8 cellular contexts compared by ENCODE assay signal in the genomic region with DNA sequence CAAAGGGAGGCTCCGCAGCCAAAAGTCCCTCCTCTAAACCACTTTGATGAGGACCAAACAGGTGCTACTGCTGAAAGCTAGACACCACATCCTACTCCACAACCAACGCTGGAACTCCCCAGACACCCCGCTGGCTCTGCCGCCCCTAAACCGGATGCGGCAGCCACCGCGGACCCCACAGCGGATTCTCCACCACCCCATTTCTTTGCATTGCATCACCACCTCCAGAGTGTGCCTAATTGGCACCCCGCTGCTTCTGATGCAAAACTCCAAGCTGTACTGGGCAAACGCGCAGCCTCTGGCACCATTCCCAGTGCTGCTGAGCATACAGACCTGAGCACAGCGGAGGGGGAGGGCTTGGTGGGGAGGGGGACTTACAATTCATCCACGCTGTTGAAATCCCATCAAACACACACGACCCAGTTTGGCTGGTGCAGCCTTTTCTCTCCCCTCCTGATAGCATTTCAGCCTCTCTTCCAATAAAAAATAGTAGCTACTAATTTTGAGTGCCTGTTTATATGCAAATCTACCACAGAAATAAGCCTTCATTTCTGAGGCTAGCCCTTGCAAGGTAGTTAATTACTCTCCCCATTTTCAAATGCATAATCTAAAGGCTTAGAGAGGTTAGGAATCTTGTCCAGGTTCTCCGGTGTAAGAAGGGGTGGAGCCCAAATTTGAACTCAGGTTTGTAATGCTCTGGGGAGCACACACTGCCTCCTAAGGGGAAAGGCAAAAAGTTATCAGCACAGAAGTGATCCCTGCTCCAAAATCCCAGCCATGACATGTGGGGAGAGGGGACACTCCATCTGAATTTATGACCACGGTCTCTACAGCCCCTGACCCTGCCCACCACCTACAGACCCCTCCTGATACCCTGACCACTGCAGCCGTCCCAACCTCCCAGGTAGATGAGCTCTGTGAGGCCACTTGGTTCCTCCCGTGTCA. TPM values are rescaled to one million over a fixed set of nuclear protein-coding genes. Genes with fewer than 3 reads are reported as not detected.
DNase-seq lines count a peak whose midpoint lies in the region; ATAC-seq, FAIRE-seq and TF ChIP-seq lines count a peak whose summit lies in the region.

No MANE protein-coding gene starts in this region.

- H3K4me1 Mint-ChIP-seq in T-helper 2 cell treated with Interferon-gamma antibody and Interleukin-4, amounts not matched to agents 5 μg/mL and 100 μg/mL, for 36 hours (ENCODE audit: low read depth) = peaks cover 53% of the 10 kb centered on the region

- peak overlapping the region; percentile 59 for H3K27ac Mint-ChIP-seq in T-helper 2 cell treated with Interferon-gamma antibody and Interleukin-4, amounts not matched to agents 5 μg/mL and 100 μg/mL, for 36 hours

- H3K27me3 Mint-ChIP-seq in T-helper 2 cell treated with Interferon-gamma antibody and Interleukin-4, amounts not matched to agents 5 μg/mL and 100 μg/mL, for 36 hours (ENCODE audit: low read depth) = peaks cover 52% of the 10 kb centered on the region

- H3K27ac ChIP-seq in kidney (ENCODE audit: low read depth in 2 of 2, low read length in 2 of 2) = peak overlapping the region in 1 of 2 donors; percentile 85

- no peak for FAIRE-seq in kidney (lab: Jason Lieb, UNC)

- no peaks in the 10 kb centered on the region for H3K36me3 ChIP-seq in kidney (ENCODE audit: control insufficient read depth in 1 of 2, insufficient read depth in 2 of 2, low read length in 2 of 2)

- peaks cover 0 to 10% of the 10 kb centered on the region in 2 donors for H3K4me1 ChIP-seq in kidney (ENCODE audit: control insufficient read depth in 1 of 2, insufficient read depth in 1 of 2, low read depth in 1 of 2, low read length in 2 of 2)

- peaks cover 10% of the 10 kb centered on the region for H3K9me3 Mint-ChIP-seq in T-helper 2 cell treated with Interferon-gamma antibody and Interleukin-4, amounts not matched to agents 5 μg/mL and 100 μg/mL, for 36 hours

- peaks cover 2% of the 10 kb centered on the region for H3K36me3 Mint-ChIP-seq in T-helper 2 cell treated with Interferon-gamma antibody and Interleukin-4, amounts not matched to agents 5 μg/mL and 100 μg/mL, for 36 hours (ENCODE audit: low read depth)

- intact Hi-C loops in kidney (cut with DNase I) = no loop called here

- H3K9ac ChIP-seq in kidney (ENCODE audit: low read length in 2 of 2) = no peak overlapping the region

- DNase-seq in NCI-H1436 (lab: John Stamatoyannopoulos, UW) = peak; percentile 84
- DNase-seq in T-helper 2 cell treated with Interferon-gamma antibody and Interleukin-4, amounts not matched to agents 5 μg/mL and 100 μg/mL, for 36 hours (ENCODE audit: low spot score) = peak; percentile 91
- peak; percentile 94 for DNase-seq in astrocyte of the cerebellum (ENCODE audit: low read depth)
- peak; percentile 86 for DNase-seq in kidney
- peak; percentile 67 to 72 for DNase-seq in stimulated activated CD4-positive, alpha-beta T cell treated with anti-CD3 and anti-CD28 coated beads, Interleukin-2, amount 100 ng/mL, for 48 hours
- no peak for DNase-seq in NCI-H226

- TF ChIP-seq CTCF in GM12875 (IDR thresholded peaks at IDR 0.05; ENCODE audit: borderline replicate concordance, insufficient read depth, low read depth, low read length) = no peak
- TF ChIP-seq CTCF in astrocyte of the cerebellum (IDR thresholded peaks at IDR 0.05; ENCODE audit: low read depth, low read length, missing control alignments) = no peak
- TF ChIP-seq CTCF in kidney (IDR thresholded peaks at IDR 0.05; ENCODE audit: borderline replicate concordance, extremely low read depth, insufficient read depth) = no peak

- H3K9me3 ChIP-seq in kidney (ENCODE audit: control insufficient read depth in 1 of 2, low read length in 2 of 2) = no peaks in the 10 kb centered on the region

- in situ Hi-C loops in astrocyte of the cerebellum (cut with HindIII; ENCODE audit: low sequenced_read_pairs) = no loop called here

- H3K4me3 Mint-ChIP-seq in T-helper 2 cell treated with Interferon-gamma antibody and Interleukin-4, amounts not matched to agents 5 μg/mL and 100 μg/mL, for 36 hours = peak overlapping the region; percentile 68

- H3K4me3 ChIP-seq in GM12875 (ENCODE audit: low read depth, low read length) (peak overlapping the region; percentile 27), astrocyte of the cerebellum (ENCODE audit: low read depth, low read length) (no peak overlapping the region), kidney (ENCODE audit: low read length in 2 of 2) (peak overlapping the region in 1 of 2 donors; percentile 50)

- ATAC-seq in HG02763 (IDR thresholded peaks at IDR 0.05; ENCODE audit: unreplicated experiment) = peak; percentile 65

RNA-seq across cellular contexts. Expression of a gene that starts 12.2 kb away (rescaled TPM):
- 4.2 TPM for total RNA-seq in kidney
- polyA plus RNA-seq in kidney (ENCODE audit: insufficient read depth, low read depth, low replicate concordance) = 7.7 TPM

RNA-seq across cellular contexts. Expression of a gene that starts 27.3 kb away (rescaled TPM):
- 12.1 TPM for total RNA-seq in kidney
- 6.0 TPM for polyA plus RNA-seq in kidney (ENCODE audit: insufficient read depth, low read depth, low replicate concordance)
